Comparison of ENCODE assay signal across 13 cellular contexts in the genomic region with DNA sequence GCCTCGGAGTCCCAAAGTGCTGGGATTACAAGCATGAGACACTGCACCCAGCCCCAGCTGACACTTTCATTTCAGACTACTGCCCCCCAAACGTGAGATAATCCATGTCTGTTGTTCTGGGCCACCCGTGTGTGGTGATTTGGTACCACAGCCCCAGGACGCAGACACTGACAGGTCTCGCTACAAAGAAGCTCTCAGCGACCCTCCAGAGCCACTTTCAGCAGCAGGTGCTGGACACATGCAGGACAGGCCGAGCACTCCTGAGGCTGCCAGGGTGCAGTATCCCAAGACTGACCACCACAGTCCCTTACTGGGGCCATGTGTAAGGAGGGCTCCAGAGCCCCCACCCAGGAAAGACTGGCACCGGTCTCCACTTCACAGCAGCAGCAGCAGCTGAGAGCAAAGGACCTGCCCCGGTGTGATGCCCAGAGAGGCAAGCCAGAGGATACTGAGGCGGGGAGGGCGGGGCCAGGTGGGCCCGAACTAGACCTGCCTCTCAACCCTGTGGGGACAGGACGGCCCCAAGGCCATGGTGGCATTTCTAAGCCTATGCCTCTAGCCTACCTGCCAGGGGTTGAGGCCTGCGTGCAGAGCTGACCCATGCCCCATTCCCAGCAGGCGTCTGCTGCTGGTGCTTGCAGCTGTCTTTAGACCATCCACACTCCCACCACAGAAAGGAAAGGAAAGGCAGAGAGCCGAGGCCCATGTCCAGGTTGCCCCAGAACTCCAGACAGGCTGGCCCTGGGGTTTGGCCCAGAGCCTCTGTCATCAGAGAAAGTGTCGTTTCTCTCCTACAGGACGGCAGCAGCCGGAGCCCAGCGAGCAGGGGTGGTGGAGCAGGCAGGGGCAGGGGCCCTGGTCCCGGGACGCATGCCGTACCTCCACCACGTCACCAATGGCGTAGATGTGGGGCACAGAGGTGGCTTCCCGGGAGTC. TPM values are rescaled to one million over a fixed set of nuclear protein-coding genes. Genes with fewer than 3 reads are reported as not detected.
DNase-seq lines count a peak whose midpoint lies in the region; ATAC-seq and TF ChIP-seq lines count a peak whose summit lies in the region.
"Had no signal": no experiment of that assay in that cellular context is flagged by ENCODE, and none has a peak within 500 bp of the region (broad histone marks: within the 10 kb centered on the region; RNA-seq: fewer than 3 reads in every experiment).

No MANE protein-coding gene starts in this region.

- peak; percentile 0 for DNase-seq in stimulated activated CD4-positive, alpha-beta T cell treated with anti-CD3 and anti-CD28 coated beads, Interleukin-4, amount 100 ng/mL, for 1 hour
- DNase-seq in stimulated activated CD4-positive, alpha-beta T cell treated with anti-CD3 and anti-CD28 coated beads, Interleukin-2, amount 100 ng/mL, for 24 hours = no peak
- peak; percentile 16 for DNase-seq in colonic mucosa
- DNase-seq in myocyte (ENCODE audit: low read depth) = peak; percentile 66
- DNase-seq in NCI-H510A treated with DMSO at 0.1 percent for 48 hours (lab: John Stamatoyannopoulos, UW) = no peak
- no peak for DNase-seq in inferior parietal cortex (ENCODE audit: extremely low spot score)
- no peak for DNase-seq in anterior cingulate cortex (lab: John Stamatoyannopoulos, UW)
- DNase-seq: CD4-positive, CD25-positive, alpha-beta regulatory T cell; effector CD8-positive, alpha-beta T cell; NCI-H526 treated with DMSO at 0.1 percent for 48 hours had no signal

- H3K4me3 ChIP-seq in colonic mucosa = no peak overlapping the region
- H3K4me3 ChIP-seq: mucosa of descending colon, skin epidermis had no signal

- no peaks in the 10 kb centered on the region for H3K9me3 ChIP-seq in colonic mucosa
- H3K9me3 ChIP-seq: mucosa of descending colon had no signal

- no peaks in the 10 kb centered on the region for H3K36me3 ChIP-seq in colonic mucosa

- no peak for TF ChIP-seq CTCF in colonic mucosa (IDR thresholded peaks at IDR 0.05)

- H3K9ac ChIP-seq in colonic mucosa (ENCODE audit: low read depth in 2 of 2, low read length in 2 of 2) = no peak overlapping the region

- intact Hi-C loops in colonic mucosa (cut with DNase I) = no loop called here

- H3K27ac ChIP-seq in colonic mucosa = no peak overlapping the region

- H3K4me1 ChIP-seq in colonic mucosa = no peaks in the 10 kb centered on the region

- no peaks in the 10 kb centered on the region for H3K27me3 ChIP-seq in colonic mucosa

- ATAC-seq in GM21619 (IDR thresholded peaks at IDR 0.05; ENCODE audit: unreplicated experiment) = no peak
- ATAC-seq: mucosa of descending colon had no signal

RNA-seq across cellular contexts. Expression of gene GNB1L, which starts 28.0 kb away (rescaled TPM):
- 10 to 100 TPM in 1 of 2 donors, 1 to 10 TPM in 1; 4.4 to 10.2 TPM for total RNA-seq in colonic mucosa
- total RNA-seq in myocyte = 6.9 and 9.0 TPM in 2 replicates
- 8.2 TPM for polyA plus RNA-seq in myocyte (2012)

RNA-seq across cellular contexts. Expression of gene RTL10, which starts 28.0 kb away (rescaled TPM):
- total RNA-seq in colonic mucosa (10 to 100 TPM in 1 of 2 donors, 1 to 10 TPM in 1; 9.7 to 14.1 TPM), myocyte (14.5 and 15.9 TPM in 2 replicates)
- polyA plus RNA-seq in myocyte (2012) = 21.1 TPM

RNA-seq across cellular contexts. Expression of gene COMT, which starts 58.9 kb away (rescaled TPM):
- total RNA-seq in colonic mucosa (100 to 1,000 TPM in 1 of 2 donors, 10 to 100 TPM in 1; 70.0 to 125 TPM), myocyte (459 and 555 TPM in 2 replicates)
- 331 TPM for polyA plus RNA-seq in myocyte (2012)

RNA-seq across cellular contexts. Expression of gene TXNRD2, which starts 58.9 kb away (rescaled TPM):
- 10 to 100 TPM; 22.3 to 29.5 TPM for total RNA-seq in colonic mucosa
- 28.7 and 34.3 TPM in 2 replicates for total RNA-seq in myocyte
- 43.6 TPM for polyA plus RNA-seq in myocyte (2012)

Comparison
In these comparisons a context has a peak if more than half of its experiments do, and no peak if none do; other contexts are left out.
1. DNase-seq: peak in stimulated activated CD4-positive, alpha-beta T cell treated with anti-CD3 and anti-CD28 coated beads, Interleukin-4, amount 100 ng/mL, for 1 hour (single experiment), colonic mucosa (single experiment) and myocyte (single experiment); none in stimulated activated CD4-positive, alpha-beta T cell treated with anti-CD3 and anti-CD28 coated beads, Interleukin-2, amount 100 ng/mL, for 24 hours (0 of 2), NCI-H510A treated with DMSO at 0.1 percent for 48 hours (single experiment), inferior parietal cortex (single experiment) and anterior cingulate cortex (0 of 58).